ENCODE assay signal across 24 cellular contexts in genomic region chr10:48206470-48207250, GRCh38.
"Had no signal": no experiment of that assay in that cellular context is flagged by ENCODE, and none has a peak within 500 bp of the region (broad histone marks: within the 10 kb centered on the region; RNA-seq: fewer than 3 reads in every experiment).

No MANE protein-coding gene starts in this region.

- H3K4me1 ChIP-seq: gastroesophageal sphincter, heart left ventricle, pancreas, sigmoid colon, vagina had no signal

- FAIRE-seq: keratinocyte, pancreas, TTC549 had no signal

- H3K4me1 Mint-ChIP-seq: activated naive CD8-positive, alpha-beta T cell treated with anti-CD3 and anti-CD28 coated beads, Interleukin-2, amount 10 ng/mL, durations not matched to agents 7 days and 5 days; stimulated activated naive B cell treated with anti-CD40 and anti-IgM and Interleukin-4, amounts not matched to agents 10 μg/mL and 1 μg/mL and 100 μg/mL, for 72 hours had no signal

- H3K9me3 ChIP-seq: gastroesophageal sphincter, heart left ventricle, neutrophil, pancreas, sigmoid colon, vagina had no signal

- H3K9me3 Mint-ChIP-seq: activated naive CD4-positive, alpha-beta T cell treated with anti-CD3 and anti-CD28 coated beads for 36 hours; activated naive CD8-positive, alpha-beta T cell treated with anti-CD3 and anti-CD28 coated beads, Interleukin-2, amount 10 ng/mL, durations not matched to agents 7 days and 5 days; endodermal cell; natural killer cell treated with Interleukin-12 subunit alpha and Interleukin-12 subunit beta and Interleukin-15 and Interleukin-18, amount 100 ng/mL, for 72 hours; stimulated activated naive B cell treated with anti-CD40 and anti-IgM and Interleukin-4, amounts not matched to agents 10 μg/mL and 1 μg/mL and 100 μg/mL, for 72 hours had no signal

- H3K4me3 ChIP-seq: coronary artery, gastroesophageal sphincter, heart left ventricle, pancreas, sigmoid colon, smooth muscle cell, vagina had no signal

- H3K4me3 Mint-ChIP-seq: activated naive CD4-positive, alpha-beta T cell treated with anti-CD3 and anti-CD28 coated beads for 36 hours; activated naive CD8-positive, alpha-beta T cell treated with anti-CD3 and anti-CD28 coated beads, Interleukin-2, amount 10 ng/mL, durations not matched to agents 7 days and 5 days; endodermal cell; natural killer cell treated with Interleukin-12 subunit alpha and Interleukin-12 subunit beta and Interleukin-15 and Interleukin-18, amount 100 ng/mL, for 72 hours; stimulated activated naive B cell treated with anti-CD40 and anti-IgM and Interleukin-4, amounts not matched to agents 10 μg/mL and 1 μg/mL and 100 μg/mL, for 72 hours had no signal

- H3K36me3 Mint-ChIP-seq: activated naive CD8-positive, alpha-beta T cell treated with anti-CD3 and anti-CD28 coated beads, Interleukin-2, amount 10 ng/mL, durations not matched to agents 7 days and 5 days; natural killer cell treated with Interleukin-12 subunit alpha and Interleukin-12 subunit beta and Interleukin-15 and Interleukin-18, amount 100 ng/mL, for 72 hours; stimulated activated naive B cell treated with anti-CD40 and anti-IgM and Interleukin-4, amounts not matched to agents 10 μg/mL and 1 μg/mL and 100 μg/mL, for 72 hours had no signal

- H3K27ac ChIP-seq: coronary artery, gastroesophageal sphincter, heart left ventricle, neutrophil, pancreas, sigmoid colon, vagina had no signal

- H3K27ac Mint-ChIP-seq: activated naive CD4-positive, alpha-beta T cell treated with anti-CD3 and anti-CD28 coated beads for 36 hours; activated naive CD8-positive, alpha-beta T cell treated with anti-CD3 and anti-CD28 coated beads, Interleukin-2, amount 10 ng/mL, durations not matched to agents 7 days and 5 days; endodermal cell; natural killer cell treated with Interleukin-12 subunit alpha and Interleukin-12 subunit beta and Interleukin-15 and Interleukin-18, amount 100 ng/mL, for 72 hours; stimulated activated naive B cell treated with anti-CD40 and anti-IgM and Interleukin-4, amounts not matched to agents 10 μg/mL and 1 μg/mL and 100 μg/mL, for 72 hours had no signal

- H3K36me3 ChIP-seq: gastroesophageal sphincter, heart left ventricle, neutrophil, pancreas, sigmoid colon, vagina had no signal

- DNase-seq: activated CD8-positive, alpha-beta memory T cell treated with anti-CD3 and anti-CD28 coated beads for 24 hours; activated naive CD4-positive, alpha-beta T cell treated with anti-CD3 and anti-CD28 coated beads for 36 hours; activated naive CD8-positive, alpha-beta T cell treated with anti-CD3 and anti-CD28 coated beads, Interleukin-2, amount 10 ng/mL, durations not matched to agents 7 days and 5 days; activated T-cell treated with anti-CD3 and anti-CD28 coated beads, Interleukin-2, amount 50 U/mL, for 48 hours; amygdala; cerebellar nuclear complex; endodermal cell; heart left ventricle; left ventricle myocardium superior; pancreas; sigmoid colon; stimulated activated CD4-positive, alpha-beta T cell treated with anti-CD3 and anti-CD28 coated beads, Interleukin-15, amount 100 ng/mL, for 24 hours; stimulated activated CD8-positive, alpha-beta memory T cell treated with anti-CD3 and anti-CD28 coated beads, Interleukin-4, amount 100 ng/mL, for 48 hours; stimulated activated naive B cell treated with anti-CD40 and anti-IgM and Interleukin-4, amounts not matched to agents 10 μg/mL and 1 μg/mL and 100 μg/mL, for 72 hours; T-helper 1 cell; trophoblast cell had no signal
